26 cellular contexts compared by ENCODE assay signal in genomic region chr15:36774765-36775164, GRCh38.
"Had no signal": no experiment of that assay in that cellular context is flagged by ENCODE, and none has a peak within 500 bp of the region (broad histone marks: within the 10 kb centered on the region; RNA-seq: fewer than 3 reads in every experiment).

No MANE protein-coding gene starts in this region.

- H3K27ac ChIP-seq: hepatocyte, left lung, neural progenitor cell, neutrophil, parathyroid adenoma, right atrium auricular region, right lobe of liver, stomach, testis, thyroid gland, transverse colon, upper lobe of left lung had no signal

- H3K9me3 ChIP-seq: heart left ventricle, left lung, neutrophil, right atrium auricular region, right lobe of liver, stomach, testis, thyroid gland, transverse colon, upper lobe of left lung had no signal

- H3K4me1 Mint-ChIP-seq: neural progenitor cell; stimulated activated naive B cell treated with anti-CD40 and anti-IgM and Interleukin-4, amounts not matched to agents 10 μg/mL and 1 μg/mL and 100 μg/mL, for 72 hours had no signal

- DNase-seq: glutamatergic neuron; heart left ventricle; islet precursor cell; left lung; mesendoderm; naive thymus-derived CD8-positive, alpha-beta T cell; occipital lobe; right lobe of liver; stimulated activated CD4-positive, alpha-beta T cell treated with anti-CD3 and anti-CD28 coated beads, Interleukin-12 subunit alpha, Interleukin-12 subunit beta, amount 100 ng/mL, for 4 hours; stimulated activated CD4-positive, alpha-beta T cell treated with anti-CD3 and anti-CD28 coated beads, Interleukin-15, amount 100 ng/mL, for 24 hours; stimulated activated CD4-positive, alpha-beta T cell treated with anti-CD3 and anti-CD28 coated beads, Interleukin-2, amount 100 ng/mL, for 24 hours; stimulated activated CD4-positive, alpha-beta T cell treated with anti-CD3 and anti-CD28 coated beads, Interleukin-4, amount 100 ng/mL, for 1 hour; stimulated activated naive B cell treated with anti-CD40 and anti-IgM and Interleukin-4, amounts not matched to agents 10 μg/mL and 1 μg/mL and 100 μg/mL, for 72 hours; stimulated activated naive CD8-positive, alpha-beta T cell treated with anti-CD3 and anti-CD28 coated beads, Interleukin-15, Interleukin-2, amounts not matched to agents 100 U/mL and 50 U/mL, for 24 hours; stomach; testis; thyroid gland; transverse colon; upper lobe of left lung had no signal

- H3K9me3 Mint-ChIP-seq: naive thymus-derived CD8-positive, alpha-beta T cell; nephron; neural progenitor cell; stimulated activated naive B cell treated with anti-CD40 and anti-IgM and Interleukin-4, amounts not matched to agents 10 μg/mL and 1 μg/mL and 100 μg/mL, for 72 hours had no signal

- H3K36me3 ChIP-seq: left lung, neural progenitor cell, neutrophil, right atrium auricular region, right lobe of liver, stomach, thyroid gland, transverse colon, upper lobe of left lung had no signal

- H3K27me3 Mint-ChIP-seq: naive thymus-derived CD8-positive, alpha-beta T cell; stimulated activated naive B cell treated with anti-CD40 and anti-IgM and Interleukin-4, amounts not matched to agents 10 μg/mL and 1 μg/mL and 100 μg/mL, for 72 hours had no signal

- H3K4me1 ChIP-seq: left lung, neural progenitor cell, parathyroid adenoma, right atrium auricular region, right lobe of liver, stomach, testis, thyroid gland, upper lobe of left lung had no signal

- H3K36me3 Mint-ChIP-seq: neural progenitor cell had no signal

- H3K27me3 ChIP-seq: heart left ventricle, hepatocyte, left lung, neural progenitor cell, neutrophil, right atrium auricular region, right lobe of liver, stomach, testis, thyroid gland, transverse colon, upper lobe of left lung had no signal

- H3K4me3 ChIP-seq: heart left ventricle, hepatocyte, left lung, lung, neural progenitor cell, right atrium auricular region, right lobe of liver, stomach, testis, thyroid gland, transverse colon, upper lobe of left lung had no signal

- H3K27ac Mint-ChIP-seq: naive thymus-derived CD8-positive, alpha-beta T cell; neural progenitor cell; stimulated activated naive B cell treated with anti-CD40 and anti-IgM and Interleukin-4, amounts not matched to agents 10 μg/mL and 1 μg/mL and 100 μg/mL, for 72 hours had no signal

- H3K4me3 Mint-ChIP-seq: naive thymus-derived CD8-positive, alpha-beta T cell; nephron; neural progenitor cell; stimulated activated naive B cell treated with anti-CD40 and anti-IgM and Interleukin-4, amounts not matched to agents 10 μg/mL and 1 μg/mL and 100 μg/mL, for 72 hours had no signal
